Comparison of ENCODE assay signal across 9 cellular contexts in genomic region chr1:64915381-64916274, GRCh38. TPM values are rescaled to one million over a fixed set of nuclear protein-coding genes. Genes with fewer than 3 reads are reported as not detected.
A peak's percentile ranks its signal among the peaks of the same experiment; 100 is the strongest.
DNase-seq lines count a peak whose midpoint lies in the region; ATAC-seq and TF ChIP-seq lines count a peak whose summit lies in the region.
"Had no signal": no experiment of that assay in that cellular context is flagged by ENCODE, and none has a peak within 500 bp of the region (broad histone marks: within the 10 kb centered on the region; RNA-seq: fewer than 3 reads in every experiment).

No MANE protein-coding gene starts in this region.

- peaks cover 96% of the 10 kb centered on the region for H3K4me1 Mint-ChIP-seq in activated naive CD4-positive, alpha-beta T cell treated with anti-CD3 and anti-CD28 coated beads, Interleukin-2, amount 50 U/mL, for 24 hours
- H3K4me1 Mint-ChIP-seq in activated naive CD4-positive, alpha-beta T cell treated with anti-CD3 and anti-CD28 coated beads, Interleukin-2, amount 10 ng/mL, durations not matched to agents 7 days and 5 days = peaks cover 44% of the 10 kb centered on the region
- peaks cover 83% of the 10 kb centered on the region for H3K4me1 Mint-ChIP-seq in activated CD8-positive, alpha-beta T cell treated with anti-CD3 and anti-CD28 coated beads for 36 hours (ENCODE audit: low read depth)

- H3K36me3 Mint-ChIP-seq in activated naive CD4-positive, alpha-beta T cell treated with anti-CD3 and anti-CD28 coated beads, Interleukin-2, amount 50 U/mL, for 24 hours = no peaks in the 10 kb centered on the region
- H3K36me3 Mint-ChIP-seq in activated naive CD4-positive, alpha-beta T cell treated with anti-CD3 and anti-CD28 coated beads, Interleukin-2, amount 10 ng/mL, durations not matched to agents 7 days and 5 days = peaks cover 16% of the 10 kb centered on the region
- H3K36me3 Mint-ChIP-seq in activated CD8-positive, alpha-beta T cell treated with anti-CD3 and anti-CD28 coated beads for 36 hours (ENCODE audit: low read depth) = peaks cover 14% of the 10 kb centered on the region

- TF ChIP-seq POLR2A in body of pancreas (IDR thresholded peaks at IDR 0.05) (no peak), sigmoid colon (IDR thresholded peaks at IDR 0.05) (no peak), suprapubic skin (IDR thresholded peaks at IDR 0.05) (no peak)

- H3K4me3 Mint-ChIP-seq in activated naive CD4-positive, alpha-beta T cell treated with anti-CD3 and anti-CD28 coated beads, Interleukin-2, amount 50 U/mL, for 24 hours = peak overlapping the region; percentile 9
- no peak overlapping the region for H3K4me3 Mint-ChIP-seq in activated naive CD4-positive, alpha-beta T cell treated with anti-CD3 and anti-CD28 coated beads, Interleukin-2, amount 10 ng/mL, durations not matched to agents 7 days and 5 days
- no peak overlapping the region for H3K4me3 Mint-ChIP-seq in activated CD8-positive, alpha-beta T cell treated with anti-CD3 and anti-CD28 coated beads for 36 hours

- H3K27me3 ChIP-seq in body of pancreas (no peaks in the 10 kb centered on the region), sigmoid colon (no peaks in the 10 kb centered on the region), suprapubic skin (no peaks in the 10 kb centered on the region)
- H3K27me3 ChIP-seq: BE2C had no signal

- no peaks in the 10 kb centered on the region for H3K9me3 Mint-ChIP-seq in activated naive CD4-positive, alpha-beta T cell treated with anti-CD3 and anti-CD28 coated beads, Interleukin-2, amount 50 U/mL, for 24 hours
- H3K9me3 Mint-ChIP-seq in activated naive CD4-positive, alpha-beta T cell treated with anti-CD3 and anti-CD28 coated beads, Interleukin-2, amount 10 ng/mL, durations not matched to agents 7 days and 5 days = no peaks in the 10 kb centered on the region
- H3K9me3 Mint-ChIP-seq in activated CD8-positive, alpha-beta T cell treated with anti-CD3 and anti-CD28 coated beads for 36 hours = no peaks in the 10 kb centered on the region

- CTCF ChIA-PET in activated naive CD4-positive, alpha-beta T cell treated with anti-CD3 and anti-CD28 coated beads, Interleukin-2, amount 10 ng/mL, durations not matched to agents 7 days and 5 days (lab: Charles Lee) = no interaction called here
- CTCF ChIA-PET in activated CD8-positive, alpha-beta T cell treated with anti-CD3 and anti-CD28 coated beads for 36 hours (lab: Charles Lee) = interaction anchor here (1.5 kb wide), 1 partner anchor 18 kb away, joined by 4 read pairs; no protein-coding TSS in a partner anchor

- H3K36me3 ChIP-seq in body of pancreas (replicated peaks in 1 of 2; ENCODE audit: insufficient read depth in 1 of 2, low read depth in 2 of 2) = no peaks in the 10 kb centered on the region
- no peaks in the 10 kb centered on the region for H3K36me3 ChIP-seq in sigmoid colon
- H3K36me3 ChIP-seq in suprapubic skin = no peaks in the 10 kb centered on the region
- H3K36me3 ChIP-seq: BE2C had no signal

- H3K4me3 ChIP-seq in body of pancreas = no peak overlapping the region
- no peak overlapping the region for H3K4me3 ChIP-seq in sigmoid colon
- no peak overlapping the region for H3K4me3 ChIP-seq in suprapubic skin

- POLR2A ChIA-PET in activated CD8-positive, alpha-beta T cell treated with anti-CD3 and anti-CD28 coated beads for 36 hours (lab: Charles Lee) = interaction anchor here (0.6 to 1.5 kb wide), 3 partner anchors 13 to 50 kb away, joined by 3 to 4 read pairs (median 3); partner anchors contain the start of gene JAK1

- intact Hi-C loops in body of pancreas (cut with DNase I) = no loop called here
- intact Hi-C loops in sigmoid colon (cut with DNase I) = no loop called here
- intact Hi-C loops in activated CD8-positive, alpha-beta T cell treated with anti-CD3 and anti-CD28 coated beads for 36 hours (cut with micrococcal nuclease) = no loop called here

- no peak for DNase-seq in activated naive CD4-positive, alpha-beta T cell treated with anti-CD3 and anti-CD28 coated beads, Interleukin-2, amount 10 ng/mL, durations not matched to agents 7 days and 5 days
- DNase-seq in body of pancreas = peak; percentile 63 to 81 (median 76)
- DNase-seq in left kidney (ENCODE audit: low read depth, low spot score) = peak; percentile 53
- DNase-seq in 8988T = no peak
- no peak for DNase-seq in sigmoid colon
- no peak for DNase-seq in suprapubic skin (ENCODE audit: low spot score in 2 of 2)
- DNase-seq in activated CD8-positive, alpha-beta T cell treated with anti-CD3 and anti-CD28 coated beads for 36 hours = no peak
- DNase-seq: BE2C had no signal

- H3K9me3 ChIP-seq in body of pancreas = no peaks in the 10 kb centered on the region
- no peaks in the 10 kb centered on the region for H3K9me3 ChIP-seq in sigmoid colon
- no peaks in the 10 kb centered on the region for H3K9me3 ChIP-seq in suprapubic skin
- H3K9me3 ChIP-seq: BE2C had no signal

- H3K27ac Mint-ChIP-seq in activated naive CD4-positive, alpha-beta T cell treated with anti-CD3 and anti-CD28 coated beads, Interleukin-2, amount 50 U/mL, for 24 hours = peak overlapping the region; percentile 62
- no peak overlapping the region for H3K27ac Mint-ChIP-seq in activated naive CD4-positive, alpha-beta T cell treated with anti-CD3 and anti-CD28 coated beads, Interleukin-2, amount 10 ng/mL, durations not matched to agents 7 days and 5 days
- H3K27ac Mint-ChIP-seq in activated CD8-positive, alpha-beta T cell treated with anti-CD3 and anti-CD28 coated beads for 36 hours = no peak overlapping the region

- TF ChIP-seq EP300 in sigmoid colon (IDR thresholded peaks at IDR 0.05) (no peak), suprapubic skin (IDR thresholded peaks at IDR 0.05) (no peak)

- peak overlapping the region in 3 of 4 donors; percentile 79 to 87 (median 84) for H3K27ac ChIP-seq in body of pancreas
- no peak overlapping the region for H3K27ac ChIP-seq in sigmoid colon
- H3K27ac ChIP-seq in suprapubic skin = no peak overlapping the region

- peaks cover 79% of the 10 kb centered on the region for H3K4me1 ChIP-seq in body of pancreas
- H3K4me1 ChIP-seq in sigmoid colon = peaks cover 0 to 63% (median 51%) of the 10 kb centered on the region in 4 donors
- H3K4me1 ChIP-seq in suprapubic skin = peaks cover 64% of the 10 kb centered on the region
- H3K4me1 ChIP-seq: BE2C had no signal

- H3K27me3 Mint-ChIP-seq in activated naive CD4-positive, alpha-beta T cell treated with anti-CD3 and anti-CD28 coated beads, Interleukin-2, amount 50 U/mL, for 24 hours = no peaks in the 10 kb centered on the region
- H3K27me3 Mint-ChIP-seq in activated naive CD4-positive, alpha-beta T cell treated with anti-CD3 and anti-CD28 coated beads, Interleukin-2, amount 10 ng/mL, durations not matched to agents 7 days and 5 days = no peaks in the 10 kb centered on the region
- H3K27me3 Mint-ChIP-seq in activated CD8-positive, alpha-beta T cell treated with anti-CD3 and anti-CD28 coated beads for 36 hours = no peaks in the 10 kb centered on the region

- ATAC-seq in body of pancreas = peak; percentile 94
- no peak for ATAC-seq in activated CD8-positive, alpha-beta T cell treated with anti-CD3 and anti-CD28 coated beads for 36 hours

- TF ChIP-seq CTCF in body of pancreas (IDR thresholded peaks at IDR 0.05) = no peak
- TF ChIP-seq CTCF in sigmoid colon (IDR thresholded peaks at IDR 0.05) = no peak
- no peak for TF ChIP-seq CTCF in suprapubic skin (IDR thresholded peaks at IDR 0.05)
- no peak for TF ChIP-seq CTCF in activated CD8-positive, alpha-beta T cell treated with anti-CD3 and anti-CD28 coated beads for 36 hours (IDR thresholded peaks at IDR 0.05)

- 34 to 39% methylated on average over 9 of the region's 9 CpGs for WGBS in body of pancreas, 2 donors
- 32 to 62% methylated on average over 9 of the region's 9 CpGs for WGBS in sigmoid colon, 2 donors
- 85% methylated on average over 9 of the region's 9 CpGs for WGBS in suprapubic skin

RNA-seq across cellular contexts. Expression of gene JAK1, which starts 50.7 kb away (rescaled TPM):
- 100 to 1,000 TPM; 106 to 136 TPM for total RNA-seq in body of pancreas
- 100 to 1,000 TPM in 3 of 4 donors, 10 to 100 TPM in 1; 99.6 to 143 (median 119) TPM for total RNA-seq in sigmoid colon
- polyA plus RNA-seq in sigmoid colon = 10 to 100 TPM; 43.8 to 58.8 (median 47.9) TPM
- total RNA-seq in suprapubic skin = 100 to 1,000 TPM in 3 of 4 donors, 10 to 100 TPM in 1; 99.0 to 169 (median 127) TPM
- 100 to 1,000 TPM in 1 of 2 experiments, 10 to 100 TPM in 1; 96.3 to 108 TPM for total RNA-seq in activated CD8-positive, alpha-beta T cell treated with anti-CD3 and anti-CD28 coated beads for 36 hours

Comparison
In these comparisons a context has a peak if more than half of its experiments do, and no peak if none do; other contexts are left out.
1. DNase-seq: peak in body of pancreas (4 of 4) and left kidney (single experiment); none in activated naive CD4-positive, alpha-beta T cell treated with anti-CD3 and anti-CD28 coated beads, Interleukin-2, amount 10 ng/mL, durations not matched to agents 7 days and 5 days (single experiment), 8988T (single experiment), sigmoid colon (single experiment), suprapubic skin (0 of 2) and activated CD8-positive, alpha-beta T cell treated with anti-CD3 and anti-CD28 coated beads for 36 hours (single experiment).
2. H3K27ac ChIP-seq: peak in body of pancreas (3 of 4); none in sigmoid colon (0 of 4) and suprapubic skin (single experiment).